ENCODE assay signal across 1 cellular context in the genomic region with DNA sequence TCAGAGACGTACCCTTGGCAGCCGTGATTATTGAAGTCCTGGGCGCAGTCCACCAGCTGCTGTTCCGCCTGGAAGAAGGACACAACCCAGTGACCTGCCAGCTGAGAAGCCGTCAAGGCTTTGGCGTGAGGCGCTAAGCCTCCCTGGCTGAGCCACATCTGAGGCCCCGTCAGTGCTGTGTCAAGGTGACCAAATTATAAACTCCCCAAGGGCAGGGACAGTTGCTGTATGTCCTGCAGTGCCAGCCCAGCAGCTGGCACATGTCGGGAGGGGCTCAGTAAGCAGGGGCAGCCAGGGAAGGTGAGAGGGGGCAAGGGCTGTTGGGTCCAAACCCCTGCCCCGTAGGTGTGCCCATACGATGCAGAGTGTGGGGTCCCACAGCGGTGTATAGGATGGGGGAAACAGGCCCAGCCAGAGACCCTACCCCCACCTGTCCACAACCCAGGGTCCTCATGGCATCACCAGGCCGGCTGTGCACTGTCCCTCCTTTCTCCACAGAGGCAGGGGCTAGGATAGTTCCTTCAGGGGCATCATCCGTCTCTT.
TF ChIP-seq lines count a peak whose summit lies in the region.

No MANE protein-coding gene starts in this region.

TF ChIP-seq in GM12878, 131 proteins besides CTCF, POLR2A, EP300 and RAD21:
- TF ChIP-seq ZNF592 (IDR thresholded peaks at IDR 0.05), result no peak
- TF ChIP-seq HCFC1 (IDR thresholded peaks at IDR 0.05; ENCODE audit: low read length), result no peak
- peak; percentile 43; the same call in 1 of the 2 replicates for TF ChIP-seq POLR2AphosphoS5 (IDR thresholded peaks at IDR 0.05; ENCODE audit: low read length)
